In the genomic region with DNA sequence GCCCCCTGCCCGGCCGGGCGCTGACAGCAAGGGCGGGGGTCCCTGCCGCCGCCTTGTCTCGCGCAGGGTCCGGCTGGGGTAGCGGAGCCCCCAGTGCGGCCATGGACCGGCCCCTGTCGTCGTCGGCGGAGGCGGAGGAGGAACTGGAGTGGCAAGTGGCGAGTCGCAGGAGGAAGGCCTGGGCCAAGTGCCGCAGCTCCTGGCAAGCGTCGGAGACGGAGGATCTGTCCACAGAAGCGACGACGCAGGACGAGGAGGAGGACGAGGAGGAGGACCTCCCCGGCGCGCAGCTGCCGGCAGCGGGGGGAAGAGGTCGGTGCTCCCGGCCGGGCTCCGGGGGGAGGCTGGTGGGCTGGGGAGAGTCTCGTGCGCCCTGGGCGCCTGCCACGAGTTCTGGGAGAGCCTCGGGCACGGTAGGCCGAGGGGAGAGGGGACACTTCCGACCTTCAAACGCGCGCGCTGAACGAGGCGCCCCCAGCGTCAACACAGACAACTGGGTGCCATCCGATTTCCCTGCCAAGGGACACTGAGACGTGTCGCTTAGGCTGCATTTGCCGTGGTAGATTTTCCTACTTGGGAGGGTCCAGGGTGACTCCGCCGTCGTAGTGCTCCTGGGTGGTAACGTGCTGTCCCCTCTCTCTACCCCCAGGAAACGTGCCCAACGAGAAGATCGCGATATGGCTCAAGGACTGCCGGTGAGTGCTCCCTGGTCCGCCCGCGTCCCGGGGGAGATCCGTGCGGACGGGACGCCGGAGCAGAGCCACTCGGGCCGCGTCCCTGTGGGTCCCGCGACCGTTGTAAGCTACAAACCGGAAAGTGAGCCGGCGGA, we compare ENCODE assay signal across 8 cellular contexts.
A peak's percentile ranks its signal among the peaks of the same experiment; 100 is the strongest.
DNase-seq lines count a peak whose midpoint lies in the region; ATAC-seq and TF ChIP-seq lines count a peak whose summit lies in the region.

No MANE protein-coding gene starts in this region.

- H3K4me1 ChIP-seq in NT2/D1 (ENCODE audit: insufficient read depth, insufficient read length) = no peaks in the 10 kb centered on the region
- H3K4me1 ChIP-seq in mucosa of rectum (ENCODE audit: control insufficient read depth in 2 of 2, insufficient read depth in 2 of 2, low read length in 2 of 2) = peaks cover 5 to 18% of the 10 kb centered on the region in 2 donors

- H3K36me3 ChIP-seq in NT2/D1 (ENCODE audit: insufficient read depth, insufficient read length, low read length) (peaks cover 7% of the 10 kb centered on the region), mucosa of rectum (ENCODE audit: control insufficient read depth in 2 of 2, insufficient read depth in 2 of 2, low read length in 2 of 2) (no peaks in the 10 kb centered on the region)

- H3K4me3 ChIP-seq in NT2/D1 (ENCODE audit: insufficient read length, low read depth) (peak overlapping the region; percentile 97), epithelial cell of esophagus (ENCODE audit: low read length) (peak overlapping the region; percentile 83), mucosa of rectum (ENCODE audit: low read length in 2 of 2) (peak overlapping the region; percentile 94 to 98)

- H3K27me3 ChIP-seq in NT2/D1 (ENCODE audit: insufficient read depth, insufficient read length) (peaks cover 14% of the 10 kb centered on the region), mucosa of rectum (ENCODE audit: control insufficient read depth in 2 of 2, insufficient read depth in 2 of 2, low read length in 2 of 2) (no peaks in the 10 kb centered on the region)

- peak; percentile 32 for TF ChIP-seq CTCF in epithelial cell of esophagus (IDR thresholded peaks at IDR 0.05; ENCODE audit: insufficient read depth, low read depth, low read length, missing control alignments)

- no peaks in the 10 kb centered on the region for H3K9me3 ChIP-seq in NT2/D1 (ENCODE audit: insufficient read depth, low read length)
- H3K9me3 ChIP-seq in mucosa of rectum (ENCODE audit: control insufficient read depth in 2 of 2, low read length in 2 of 2) = no peaks in the 10 kb centered on the region

- H3K9ac ChIP-seq in NT2/D1 (ENCODE audit: insufficient read length, low read depth) = peak overlapping the region; percentile 94
- H3K9ac ChIP-seq in mucosa of rectum (ENCODE audit: low read depth in 1 of 2, low read length in 2 of 2) = peak overlapping the region; percentile 88 to 99

- ATAC-seq in GM19372 (IDR thresholded peaks at IDR 0.05; ENCODE audit: low read depth, unreplicated experiment) (peak; percentile 42), HG03520 (IDR thresholded peaks at IDR 0.05; ENCODE audit: unreplicated experiment) (peak; percentile 47)

- H3K27ac ChIP-seq in mucosa of rectum (ENCODE audit: low read depth in 2 of 2, low read length in 2 of 2) = peak overlapping the region; percentile 96 to 98

- DNase-seq in CMK (ENCODE audit: low read depth) = peak; percentile 41
- peak; percentile 38 for DNase-seq in NT2/D1 (ENCODE audit: low read depth, low spot score)
- peak; percentile 81 for DNase-seq in activated CD8-positive, alpha-beta memory T cell treated with anti-CD3 and anti-CD28 coated beads, Interleukin-2, amount 50 U/mL, for 48 hours
- DNase-seq in epithelial cell of esophagus (ENCODE audit: low read depth) = peak; percentile 64
- DNase-seq in stimulated activated CD8-positive, alpha-beta memory T cell treated with anti-CD3 and anti-CD28 coated beads, Interleukin-7, amount 100 ng/mL, for 4 hours (ENCODE audit: low read depth in 2 of 2) = peak; percentile 26 to 49

Comparison
In these comparisons a context has a peak if more than half of its experiments do, and no peak if none do; other contexts are left out.
1. Peak in every context shown above with its lines: DNase-seq, ATAC-seq, H3K4me3 ChIP-seq and H3K27ac ChIP-seq.